ENCODE assay signal across 7 cellular contexts in genomic region chr6:131916091-131916796, GRCh38. TPM values are rescaled to one million over a fixed set of nuclear protein-coding genes. Genes with fewer than 3 reads are reported as not detected.
"Had no signal": no experiment of that assay in that cellular context is flagged by ENCODE, and none has a peak within 500 bp of the region (broad histone marks: within the 10 kb centered on the region; RNA-seq: fewer than 3 reads in every experiment).

No MANE protein-coding gene starts in this region.

RNA-seq across cellular contexts. Expression of gene CCN2, which starts 34.9 kb away (rescaled TPM):
- total RNA-seq: activated CD4-positive, alpha-beta memory T cell treated with anti-CD3 and anti-CD28 coated beads for 36 hours; activated CD4-positive, alpha-beta T cell treated with anti-CD3 and anti-CD28 coated beads for 36 hours; activated CD4-positive, alpha-beta T cell treated with anti-CD3 and anti-CD28 coated beads, Interleukin-2, amount 10 ng/mL, durations not matched to agents 24 days and 14 days; activated CD8-positive, alpha-beta memory T cell treated with anti-CD3 and anti-CD28 coated beads for 36 hours; activated CD8-positive, alpha-beta memory T cell treated with anti-CD3 and anti-CD28 coated beads, Interleukin-2, amount 10 ng/mL, durations not matched to agents 7 days and 5 days; activated CD8-positive, alpha-beta T cell treated with anti-CD3 and anti-CD28 coated beads, Interleukin-2, amount 10 ng/mL, durations not matched to agents 7 days and 5 days; activated T-cell treated with anti-CD3 and anti-CD28 coated beads, Interleukin-2, amount 50 U/mL, for 72 hours had no signal
